ENCODE assay signal across 10 cellular contexts in genomic region chr11:48064306-48064705, GRCh38.
A peak's percentile ranks its signal among the peaks of the same experiment; 100 is the strongest.
DNase-seq lines count a peak whose midpoint lies in the region; ATAC-seq and TF ChIP-seq lines count a peak whose summit lies in the region.
"Had no signal": no experiment of that assay in that cellular context is flagged by ENCODE, and none has a peak within 500 bp of the region (broad histone marks: within the 10 kb centered on the region; RNA-seq: fewer than 3 reads in every experiment).

No MANE protein-coding gene starts in this region.

- ATAC-seq in RWPE2 (ENCODE audit: low read depth) (no peak), HG03442 (IDR thresholded peaks at IDR 0.05; ENCODE audit: unreplicated experiment) (no peak)
- no peak for ATAC-seq in CD8-positive, alpha-beta T cell

- H3K4me1 Mint-ChIP-seq in CD8-positive, alpha-beta T cell (ENCODE audit: low read depth), result peaks cover 34% of the 10 kb centered on the region

- H3K27me3 ChIP-seq in BJ (ENCODE audit: control insufficient read depth, insufficient read depth, low read length) (no peaks in the 10 kb centered on the region), RWPE2 (ENCODE audit: insufficient read depth, poor library complexity, severe bottlenecking) (no peaks in the 10 kb centered on the region), rectal smooth muscle tissue (ENCODE audit: control insufficient read depth, insufficient read depth, low read length) (no peaks in the 10 kb centered on the region)
- no peaks in the 10 kb centered on the region for H3K27me3 ChIP-seq in CD8-positive, alpha-beta T cell (ENCODE audit: insufficient read depth, low read length)

- H3K27ac Mint-ChIP-seq in CD8-positive, alpha-beta T cell, result no peak overlapping the region

- no peak overlapping the region for H3K9ac ChIP-seq in rectal smooth muscle tissue (ENCODE audit: low read length)

- peaks cover 11% of the 10 kb centered on the region for H3K36me3 Mint-ChIP-seq in CD8-positive, alpha-beta T cell

- peaks cover 6% of the 10 kb centered on the region for H3K4me1 ChIP-seq in RWPE2 (ENCODE audit: insufficient read depth, poor library complexity, severe bottlenecking)
- peaks cover 13% of the 10 kb centered on the region for H3K4me1 ChIP-seq in rectal smooth muscle tissue (ENCODE audit: control insufficient read depth, insufficient read depth, low read length)
- peaks cover 8% of the 10 kb centered on the region for H3K4me1 ChIP-seq in CD8-positive, alpha-beta T cell (ENCODE audit: insufficient read depth, low read length)

- no peaks in the 10 kb centered on the region for H3K27me3 Mint-ChIP-seq in CD8-positive, alpha-beta T cell (ENCODE audit: low read depth)

- CTCF ChIA-PET in BJ (lab: Yijun Ruan, JAX), result interaction anchor here (0.9 to 1.9 kb wide), 5 partner anchors 8 to 133 kb away, joined by 3 to 7 read pairs (median 5); no protein-coding TSS in a partner anchor
- CTCF ChIA-PET in CD8-positive, alpha-beta T cell (lab: Charles Lee), result interaction anchor here (1.4 kb wide), 1 partner anchor 10 kb away, joined by 5 read pairs; no protein-coding TSS in a partner anchor

- no peak for TF ChIP-seq POLR2A in erythroblast (IDR thresholded peaks at IDR 0.05; ENCODE audit: low read length)

- intact Hi-C loops in CD8-positive, alpha-beta T cell (cut with DNase I, micrococcal nuclease), result no loop called here

- H3K36me3 ChIP-seq in BJ (ENCODE audit: control insufficient read depth, insufficient read depth, low read length) (no peaks in the 10 kb centered on the region), RWPE2 (ENCODE audit: low read depth) (no peaks in the 10 kb centered on the region), rectal smooth muscle tissue (ENCODE audit: control insufficient read depth, insufficient read depth, low read length) (no peaks in the 10 kb centered on the region)
- H3K36me3 ChIP-seq in CD8-positive, alpha-beta T cell (ENCODE audit: insufficient read depth, low read length), result no peaks in the 10 kb centered on the region

- H3K27ac ChIP-seq in RWPE2 (ENCODE audit: poor library complexity, severe bottlenecking), result peak overlapping the region; percentile 32
- peak overlapping the region; percentile 71 for H3K27ac ChIP-seq in rectal smooth muscle tissue (ENCODE audit: low read depth, low read length)
- no peak overlapping the region for H3K27ac ChIP-seq in CD8-positive, alpha-beta T cell (ENCODE audit: low read depth, low read length)

- POLR2A ChIA-PET in BJ (lab: Charles Lee), result no interaction called here
- POLR2A ChIA-PET in CD8-positive, alpha-beta T cell (lab: Charles Lee), result interaction anchor here (0.9 kb wide), 1 partner anchor 8 kb away, joined by 3 read pairs; no protein-coding TSS in a partner anchor

- H3K4me3 ChIP-seq in BJ (ENCODE audit: low read depth, low read length) (peak overlapping the region; percentile 7; the same call in 1 of the 2 replicates), RWPE2 (ENCODE audit: severe bottlenecking) (no peak overlapping the region), foreskin fibroblast (ENCODE audit: low read depth in 1 of 2, low read length in 2 of 2) (peak overlapping the region; percentile 23 to 27), rectal smooth muscle tissue (ENCODE audit: low read length) (peak overlapping the region; percentile 41)
- H3K4me3 ChIP-seq in CD8-positive, alpha-beta T cell (ENCODE audit: low read depth, low read length), result no peak overlapping the region

- no peaks in the 10 kb centered on the region for H3K9me3 Mint-ChIP-seq in CD8-positive, alpha-beta T cell

- H3K9me3 ChIP-seq in RWPE2 (ENCODE audit: severe bottlenecking), result no peaks in the 10 kb centered on the region
- no peaks in the 10 kb centered on the region for H3K9me3 ChIP-seq in CD8-positive, alpha-beta T cell (ENCODE audit: low read length)

- H3K4me3 Mint-ChIP-seq in CD8-positive, alpha-beta T cell, result no peak overlapping the region

- DNase-seq in BJ (ENCODE audit: low read depth) (peak; percentile 46), RWPE2 (ENCODE audit: low spot score) (no peak), foreskin fibroblast (peak; percentile 70 to 78), erythroblast (lab: John Stamatoyannopoulos, UW) (no peak), NCI-H2171 (lab: John Stamatoyannopoulos, UW) (no peak)
- no peak for DNase-seq in CD8-positive, alpha-beta T cell
- DNase-seq: DND-41, hypothalamus had no signal

- TF ChIP-seq CTCF in BJ (IDR thresholded peaks at IDR 0.05; ENCODE audit: insufficient read depth, low read depth, low read length) (no peak), RWPE2 (IDR thresholded peaks at IDR 0.05; ENCODE audit: poor library complexity, severe bottlenecking) (no peak), foreskin fibroblast (IDR thresholded peaks at IDR 0.05; ENCODE audit: low read depth, low read length) (no peak)
- no peak for TF ChIP-seq CTCF in CD8-positive, alpha-beta T cell (IDR thresholded peaks at IDR 0.05)

Comparison
In these comparisons a context has a peak if more than half of its experiments do, and no peak if none do; other contexts are left out.
1. DNase-seq: peak in BJ (single experiment) and foreskin fibroblast (2 of 2); none in RWPE2 (single experiment), erythroblast (0 of 2), NCI-H2171 (single experiment) and CD8-positive, alpha-beta T cell (0 of 7).
2. H3K4me3 ChIP-seq: peak in BJ (single experiment), foreskin fibroblast (2 of 2) and rectal smooth muscle tissue (single experiment); none in RWPE2 (single experiment) and CD8-positive, alpha-beta T cell (single experiment).